Comparison of ENCODE assay signal across 20 cellular contexts in the genomic region with DNA sequence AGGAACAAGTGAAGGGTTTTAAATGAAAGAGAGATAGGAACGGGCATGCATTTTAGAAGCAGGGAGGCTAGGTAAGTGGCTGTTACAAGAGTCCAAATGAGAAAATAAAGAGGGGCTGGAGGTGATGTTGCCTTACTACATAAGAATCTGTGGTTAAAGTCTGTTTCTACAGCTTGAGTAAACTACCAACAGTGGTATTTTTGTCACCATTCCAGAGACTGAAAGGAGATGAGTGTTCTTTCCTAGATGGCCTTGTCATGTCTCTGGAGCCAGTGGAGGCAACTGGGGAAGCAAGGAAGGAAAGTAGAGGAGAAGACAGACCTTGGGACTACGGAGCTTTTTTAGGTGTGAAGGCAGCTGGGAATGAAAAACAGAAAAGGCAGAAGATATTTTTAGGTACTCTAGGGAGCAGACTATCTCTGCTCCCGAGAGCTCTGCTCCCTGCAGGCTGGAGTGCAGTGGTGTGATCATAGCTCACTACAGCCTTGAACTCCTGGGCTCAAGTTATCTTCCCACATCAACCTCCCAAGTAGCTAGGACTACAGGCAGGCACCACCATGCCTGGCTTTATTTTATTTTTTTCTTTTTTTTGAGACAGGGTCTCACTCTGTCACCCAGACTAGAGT. TPM values are rescaled to one million over a fixed set of nuclear protein-coding genes. Genes with fewer than 3 reads are reported as not detected.
A peak's percentile ranks its signal among the peaks of the same experiment; 100 is the strongest.
DNase-seq lines count a peak whose midpoint lies in the region; ATAC-seq, FAIRE-seq and TF ChIP-seq lines count a peak whose summit lies in the region.
"Had no signal": no experiment of that assay in that cellular context is flagged by ENCODE, and none has a peak within 500 bp of the region (broad histone marks: within the 10 kb centered on the region; RNA-seq: fewer than 3 reads in every experiment).

No MANE protein-coding gene starts in this region.

- H3K4me2 ChIP-seq in HepG2 (ENCODE audit: low read depth, low read length): no peak overlapping the region
- H3K4me2 ChIP-seq: SK-N-SH had no signal

- H3K36me3 ChIP-seq in HepG2 (replicated peaks in 1 of 2; ENCODE audit: control insufficient read depth in 1 of 2, insufficient read depth in 2 of 2, low read length in 2 of 2): peaks cover 12 to 48% of the 10 kb centered on the region in 2 experiments; a peak in 4 of 5 replicates
- peaks cover 0 to 35% (median 13%) of the 10 kb centered on the region in 4 donors for H3K36me3 ChIP-seq in right lobe of liver
- H3K36me3 ChIP-seq in MG63: peaks cover 44% of the 10 kb centered on the region
- H3K36me3 ChIP-seq in sigmoid colon: peaks cover 7 to 36% (median 17%) of the 10 kb centered on the region in 4 donors

- CTCF ChIA-PET in HepG2 (lab: Yijun Ruan, JAX; ENCODE audit: low intra/inter-chr PET ratio, low total read pairs): no interaction called here

- H3K27ac ChIP-seq in HepG2 (ENCODE audit: extremely low read length, insufficient read depth, low read length) (no peak overlapping the region), right lobe of liver (no peak overlapping the region), sigmoid colon (no peak overlapping the region)
- H3K27ac ChIP-seq: prostate gland had no signal

- no peaks in the 10 kb centered on the region for H3K27me3 ChIP-seq in HepG2 (ENCODE audit: control insufficient read depth in 1 of 2, insufficient read depth in 2 of 2, low read length in 2 of 2)
- no peaks in the 10 kb centered on the region for H3K27me3 ChIP-seq in right lobe of liver
- H3K27me3 ChIP-seq in MG63: no peaks in the 10 kb centered on the region
- H3K27me3 ChIP-seq in sigmoid colon: no peaks in the 10 kb centered on the region
- H3K27me3 ChIP-seq: BE2C had no signal

- no peak for ATAC-seq in HepG2
- no peak for ATAC-seq in right lobe of liver
- no peak for ATAC-seq in effector memory CD8-positive, alpha-beta T cell (replicated peaks)
- no peak for ATAC-seq in GM18505 (IDR thresholded peaks at IDR 0.05; ENCODE audit: unreplicated experiment)

- TF ChIP-seq POLR2A in HepG2 (IDR thresholded peaks at IDR 0.05; ENCODE audit: insufficient read depth in 1 of 2, low read depth in 2 of 2, low read length in 2 of 2) (no peak), right lobe of liver (IDR thresholded peaks at IDR 0.05) (no peak), GM18505 (IDR thresholded peaks at IDR 0.05; ENCODE audit: borderline replicate concordance, extremely low read depth, insufficient read depth, insufficient read length) (no peak), sigmoid colon (IDR thresholded peaks at IDR 0.05) (no peak)

- BruUV-seq in HepG2 (replicated peaks; lab: Mats Ljungman, UMichigan): TSS peak; percentile 43

- H3K4me3 Mint-ChIP-seq in IgD-negative memory B cell: no peak overlapping the region
- no peak overlapping the region for H3K4me3 Mint-ChIP-seq in effector memory CD8-positive, alpha-beta T cell
- H3K4me3 Mint-ChIP-seq: brain had no signal

- H3K79me2 ChIP-seq in HepG2 (ENCODE audit: insufficient read depth, low read length): peaks cover 66% of the 10 kb centered on the region

- H3K4me3 ChIP-seq in HepG2 (replicated peaks in 1 of 3; ENCODE audit: insufficient read depth in 1 of 3, low read depth in 2 of 3, low read length in 3 of 3): no peak overlapping the region
- no peak overlapping the region for H3K4me3 ChIP-seq in right lobe of liver
- H3K4me3 ChIP-seq in MG63: no peak overlapping the region
- no peak overlapping the region for H3K4me3 ChIP-seq in sigmoid colon
- H3K4me3 ChIP-seq: prostate gland had no signal

- DNase-seq in HepG2 (ENCODE audit: low spot score): no peak
- DNase-seq in right lobe of liver: no peak
- DNase-seq in effector memory CD8-positive, alpha-beta T cell: no peak
- no peak for DNase-seq in MG63
- no peak for DNase-seq in NK-92 (lab: John Stamatoyannopoulos, UW; ENCODE audit: unreplicated experiment)
- DNase-seq in sigmoid colon: no peak
- DNase-seq: activated effector memory CD4-positive, alpha-beta T cell treated with anti-CD3 and anti-CD28 coated beads, Interleukin-2, amount 50 U/mL, for 16 hours; BE2C; DMS53; effector CD4-positive, alpha-beta T cell; hippocampal formation; NCI-H1694 treated with DMSO at 0.1 percent for 48 hours; SK-N-SH; stimulated activated CD4-positive, alpha-beta T cell treated with anti-CD3 and anti-CD28 coated beads, Interleukin-15, amount 100 ng/mL, for 24 hours had no signal

- FAIRE-seq in HepG2 (lab: Jason Lieb, UNC): no peak

- TF ChIP-seq CTCF in HepG2 (CRISPR knock-in tag; IDR thresholded peaks at IDR 0.05) (no peak), right lobe of liver (IDR thresholded peaks at IDR 0.05) (no peak), sigmoid colon (IDR thresholded peaks at IDR 0.05) (no peak)

- 93% methylated on average over 3 of the region's 3 CpGs for WGBS in HepG2 (ENCODE audit: low lambda C conversion rate)
- WGBS in right lobe of liver (ENCODE audit: insufficient coverage, low coverage, low lambda C conversion rate, missing lambda C conversion rate): 85% methylated on average over 2 of the region's 3 CpGs
- WGBS in sigmoid colon, 2 donors: 93 to 94% methylated on average over 3 of the region's 3 CpGs

- no peaks in the 10 kb centered on the region for H3K9me3 Mint-ChIP-seq in IgD-negative memory B cell
- H3K9me3 Mint-ChIP-seq in effector memory CD8-positive, alpha-beta T cell: no peaks in the 10 kb centered on the region

- no peak for TF ChIP-seq RAD21 in HepG2 (CRISPR knock-in tag; IDR thresholded peaks at IDR 0.05)

- no peak overlapping the region for H2AFZ ChIP-seq in HepG2 (ENCODE audit: low read length)

- TF ChIP-seq EP300 in HepG2 (IDR thresholded peaks at IDR 0.05; ENCODE audit: low read depth in 2 of 2, low read length in 2 of 2) (no peak), HepG2 (CRISPR knock-in tag; IDR thresholded peaks at IDR 0.05; ENCODE audit: borderline replicate concordance) (no peak), sigmoid colon (IDR thresholded peaks at IDR 0.05) (no peak)

- H3K9ac ChIP-seq in HepG2 (ENCODE audit: insufficient read depth, low read depth, low read length): no peak overlapping the region
- H3K9ac ChIP-seq: SK-N-SH had no signal

- peak overlapping the region in 2 of 3 donors; percentile 29 to 48 for H3K27ac Mint-ChIP-seq in IgD-negative memory B cell
- peak overlapping the region; percentile 1 to 17 for H3K27ac Mint-ChIP-seq in effector memory CD8-positive, alpha-beta T cell
- H3K27ac Mint-ChIP-seq: brain had no signal

- POLR2A ChIA-PET in HepG2 (lab: Yijun Ruan, JAX): interaction anchor here (1.3 to 2.4 kb wide), 2 partner anchors 12 to 18 kb away, joined by 4 to 8 read pairs; a partner anchor contains a TSS

- H3K9me3 ChIP-seq in HepG2 (ENCODE audit: low read length) (no peaks in the 10 kb centered on the region), right lobe of liver (no peaks in the 10 kb centered on the region), MG63 (peaks cover 4% of the 10 kb centered on the region), sigmoid colon (no peaks in the 10 kb centered on the region)
- H3K9me3 ChIP-seq: BE2C, prostate gland had no signal

- peaks cover 5% of the 10 kb centered on the region for H3K36me3 Mint-ChIP-seq in IgD-negative memory B cell
- peaks cover 55% of the 10 kb centered on the region for H3K36me3 Mint-ChIP-seq in effector memory CD8-positive, alpha-beta T cell (ENCODE audit: insufficient read depth)

- H3K27me3 Mint-ChIP-seq in IgD-negative memory B cell: no peaks in the 10 kb centered on the region
- no peaks in the 10 kb centered on the region for H3K27me3 Mint-ChIP-seq in effector memory CD8-positive, alpha-beta T cell
- H3K27me3 Mint-ChIP-seq: brain had no signal

- H3K4me1 ChIP-seq in HepG2 (ENCODE audit: insufficient read depth, low read length) (peaks cover 40% of the 10 kb centered on the region), right lobe of liver (peaks cover 0 to 11% (median 2%) of the 10 kb centered on the region in 4 donors), sigmoid colon (peaks cover 0 to under 1% (median 0%) of the 10 kb centered on the region in 4 donors)
- H3K4me1 ChIP-seq: BE2C had no signal

- H3K4me1 Mint-ChIP-seq in IgD-negative memory B cell: peaks cover 28 to 33% (median 32%) of the 10 kb centered on the region in 3 donors
- H3K4me1 Mint-ChIP-seq in effector memory CD8-positive, alpha-beta T cell (ENCODE audit: low read depth in 2 of 2): peaks cover 35 to 61% of the 10 kb centered on the region in 2 donors
- H3K4me1 Mint-ChIP-seq: brain had no signal

- in situ Hi-C loops in HepG2 (cut with HindIII; ENCODE audit: extremely low pct_ligation_motif_present, low pct_unique_long_range_greater_than_20kb): no loop called here

- intact Hi-C loops in HepG2 (cut with micrococcal nuclease; ENCODE audit: unreplicated experiment): no loop called here
- intact Hi-C loops in right lobe of liver (cut with DNase I): loop anchor here in 1 of 2 donors (10.0 kb wide), 1 partner anchor 69 kb away; no protein-coding TSS in a partner anchor
- intact Hi-C loops in sigmoid colon (cut with DNase I): no loop called here

- no peaks in the 10 kb centered on the region for H4K20me1 ChIP-seq in HepG2 (ENCODE audit: insufficient read depth, low read length)

RNA-seq across cellular contexts. Expression of a gene that starts 12.2 kb away (rescaled TPM):
- total RNA-seq in HepG2 (2016; rRNA removed; fragmentation: Illumina TruSeq; extraction: Trizol): 93.5 and 109 TPM in 2 replicates
- total RNA-seq in HepG2 (2016; cell fraction: cytosol; rRNA removed; fragmentation: Illumina TruSeq; extraction: Trizol; ENCODE audit: low read depth): 18.6 and 19.6 TPM in 2 replicates
- total RNA-seq in HepG2 (2016; cell fraction: insoluble cytoplasmic fraction; rRNA removed; fragmentation: Illumina TruSeq; extraction: Trizol): 97.8 and 111 TPM in 2 replicates
- total RNA-seq in HepG2 (2016; cell fraction: membrane; rRNA removed; fragmentation: Illumina TruSeq; extraction: Trizol): 26.5 and 28.5 TPM in 2 replicates
- total RNA-seq in HepG2 (2016; cell fraction: nucleus; rRNA removed; fragmentation: Illumina TruSeq; extraction: Trizol): 69.7 and 73.3 TPM in 2 replicates
- 189 and 190 TPM in 2 replicates for polyA plus RNA-seq in HepG2 (2011; rRNA removed)
- polyA plus RNA-seq in HepG2 (2011; cell fraction: cytosol; rRNA removed): 126 and 169 TPM in 2 replicates
- 278 and 321 TPM in 2 replicates for polyA plus RNA-seq in HepG2 (2011; cell fraction: nucleus; rRNA removed)
- 146 and 207 TPM in 2 replicates for polyA plus RNA-seq in HepG2 (2012)
- polyA plus RNA-seq in HepG2 (2016; cell fraction: cytosol; fragmentation: Illumina TruSeq; extraction: Trizol; ENCODE audit: low read depth): 9.8 and 9.9 TPM in 2 replicates
- 105 and 112 TPM in 2 replicates for polyA plus RNA-seq in HepG2 (2016; cell fraction: insoluble cytoplasmic fraction; fragmentation: Illumina TruSeq; extraction: Trizol; ENCODE audit: low read depth)
- polyA plus RNA-seq in HepG2 (2016; cell fraction: membrane; fragmentation: Illumina TruSeq; extraction: Trizol; ENCODE audit: low read depth): 15.6 and 18.2 TPM in 2 replicates
- 128 and 133 TPM in 2 replicates for polyA plus RNA-seq in HepG2 (2016; cell fraction: nucleus; fragmentation: Illumina TruSeq; extraction: Trizol; ENCODE audit: insufficient read depth, low read depth)
- 165 and 166 TPM in 2 replicates for polyA minus RNA-seq in HepG2 (2011; rRNA and poly(A)+ RNA removed; ENCODE audit: low replicate concordance)
- polyA minus RNA-seq in HepG2 (2011; cell fraction: cytosol; rRNA and poly(A)+ RNA removed): 54.2 and 56.9 TPM in 2 replicates
- 145 and 189 TPM in 2 replicates for polyA minus RNA-seq in HepG2 (2011; cell fraction: nucleus; rRNA and poly(A)+ RNA removed)
- 10 to 100 TPM; 24.0 to 40.6 (median 32.4) TPM for total RNA-seq in right lobe of liver
- 183 TPM for polyA plus RNA-seq in IgD-negative memory B cell
- 88.0 and 98.3 TPM in 2 replicates for total RNA-seq in MG63 (2014; rRNA removed; shearing (Covaris generic); ENCODE audit: low replicate concordance)
- total RNA-seq in sigmoid colon: 10 to 100 TPM; 47.1 to 68.0 (median 55.6) TPM
- 100 to 1,000 TPM; 163 to 215 (median 180) TPM for polyA plus RNA-seq in sigmoid colon

RNA-seq across cellular contexts. Expression of a gene that starts 31.9 kb away (rescaled TPM):
- total RNA-seq in HepG2 (2016; rRNA removed; fragmentation: Illumina TruSeq; extraction: Trizol) (81.9 and 85.1 TPM in 2 replicates), right lobe of liver (10 to 100 TPM in 5 of 6 experiments, 1 to 10 TPM in 1; 10.0 to 24.4 (median 14.2) TPM), sigmoid colon (1 to 10 TPM; 4.1 to 9.7 (median 6.6) TPM)
- 39.3 and 48.2 TPM in 2 replicates for total RNA-seq in HepG2 (2016; cell fraction: cytosol; rRNA removed; fragmentation: Illumina TruSeq; extraction: Trizol; ENCODE audit: low read depth)
- total RNA-seq in HepG2 (2016; cell fraction: insoluble cytoplasmic fraction; rRNA removed; fragmentation: Illumina TruSeq; extraction: Trizol): 79.9 and 80.4 TPM in 2 replicates
- total RNA-seq in HepG2 (2016; cell fraction: membrane; rRNA removed; fragmentation: Illumina TruSeq; extraction: Trizol): 99.4 and 121 TPM in 2 replicates
- 41.2 and 48.0 TPM in 2 replicates for total RNA-seq in HepG2 (2016; cell fraction: nucleus; rRNA removed; fragmentation: Illumina TruSeq; extraction: Trizol)
- polyA plus RNA-seq in HepG2 (2011; rRNA removed) (134 and 155 TPM in 2 replicates), IgD-negative memory B cell (219 TPM), sigmoid colon (100 to 1,000 TPM; 120 to 158 (median 141) TPM)
- polyA plus RNA-seq in HepG2 (2011; cell fraction: cytosol; rRNA removed): 175 and 198 TPM in 2 replicates
- polyA plus RNA-seq in HepG2 (2011; cell fraction: nucleus; rRNA removed): 42.9 and 54.2 TPM in 2 replicates
- 93.4 and 110 TPM in 2 replicates for polyA plus RNA-seq in HepG2 (2012)
- 130 and 155 TPM in 2 replicates for polyA plus RNA-seq in HepG2 (2016; cell fraction: cytosol; fragmentation: Illumina TruSeq; extraction: Trizol; ENCODE audit: low read depth)
- polyA plus RNA-seq in HepG2 (2016; cell fraction: insoluble cytoplasmic fraction; fragmentation: Illumina TruSeq; extraction: Trizol; ENCODE audit: low read depth): 249 and 301 TPM in 2 replicates
- 253 and 267 TPM in 2 replicates for polyA plus RNA-seq in HepG2 (2016; cell fraction: membrane; fragmentation: Illumina TruSeq; extraction: Trizol; ENCODE audit: low read depth)
- 142 and 146 TPM in 2 replicates for polyA plus RNA-seq in HepG2 (2016; cell fraction: nucleus; fragmentation: Illumina TruSeq; extraction: Trizol; ENCODE audit: insufficient read depth, low read depth)
- polyA minus RNA-seq in HepG2 (2011; rRNA and poly(A)+ RNA removed; ENCODE audit: low replicate concordance): 31.7 and 183 TPM in 2 replicates
- polyA minus RNA-seq in HepG2 (2011; cell fraction: cytosol; rRNA and poly(A)+ RNA removed): 56.3 and 59.3 TPM in 2 replicates
- 34.6 and 44.4 TPM in 2 replicates for polyA minus RNA-seq in HepG2 (2011; cell fraction: nucleus; rRNA and poly(A)+ RNA removed)
- total RNA-seq in MG63 (2014; rRNA removed; shearing (Covaris generic); ENCODE audit: low replicate concordance): 12.6 and 19.1 TPM in 2 replicates

RNA-seq across cellular contexts. Expression of a gene that starts 53.0 kb away (rescaled TPM):
- 0.83 and 0.93 TPM in 2 replicates for total RNA-seq in HepG2 (2016; rRNA removed; fragmentation: Illumina TruSeq; extraction: Trizol)
- 0.30 TPM in 1 of 2 replicates, not detected in the other for total RNA-seq in HepG2 (2016; cell fraction: cytosol; rRNA removed; fragmentation: Illumina TruSeq; extraction: Trizol; ENCODE audit: low read depth)
- total RNA-seq in HepG2 (2016; cell fraction: insoluble cytoplasmic fraction; rRNA removed; fragmentation: Illumina TruSeq; extraction: Trizol): 0.54 and 0.61 TPM in 2 replicates
- 0.31 and 0.40 TPM in 2 replicates for total RNA-seq in HepG2 (2016; cell fraction: membrane; rRNA removed; fragmentation: Illumina TruSeq; extraction: Trizol)
- total RNA-seq in HepG2 (2016; cell fraction: nucleus; rRNA removed; fragmentation: Illumina TruSeq; extraction: Trizol): 0.40 and 1.3 TPM in 2 replicates
- polyA plus RNA-seq in HepG2 (2011; rRNA removed): 1.8 and 3.1 TPM in 2 replicates
- polyA plus RNA-seq in HepG2 (2011; cell fraction: cytosol; rRNA removed): 1.6 and 2.2 TPM in 2 replicates
- polyA plus RNA-seq in HepG2 (2011; cell fraction: nucleus; rRNA removed): 5.1 and 6.4 TPM in 2 replicates
- 1.2 and 1.3 TPM in 2 replicates for polyA plus RNA-seq in HepG2 (2012)
- polyA plus RNA-seq in HepG2 (2016; cell fraction: cytosol; fragmentation: Illumina TruSeq; extraction: Trizol; ENCODE audit: low read depth): 0.06 and 0.08 TPM in 2 replicates
- 0.60 and 0.75 TPM in 2 replicates for polyA plus RNA-seq in HepG2 (2016; cell fraction: insoluble cytoplasmic fraction; fragmentation: Illumina TruSeq; extraction: Trizol; ENCODE audit: low read depth)
- polyA plus RNA-seq in HepG2 (2016; cell fraction: membrane; fragmentation: Illumina TruSeq; extraction: Trizol; ENCODE audit: low read depth): 0.17 and 0.27 TPM in 2 replicates
- 0.71 and 1.1 TPM in 2 replicates for polyA plus RNA-seq in HepG2 (2016; cell fraction: nucleus; fragmentation: Illumina TruSeq; extraction: Trizol; ENCODE audit: insufficient read depth, low read depth)
- polyA minus RNA-seq in HepG2 (2011; rRNA and poly(A)+ RNA removed; ENCODE audit: low replicate concordance): 0.42 and 2.6 TPM in 2 replicates
- 1.2 and 1.3 TPM in 2 replicates for polyA minus RNA-seq in HepG2 (2011; cell fraction: cytosol; rRNA and poly(A)+ RNA removed)
- polyA minus RNA-seq in HepG2 (2011; cell fraction: nucleus; rRNA and poly(A)+ RNA removed): 0.75 and 2.3 TPM in 2 replicates
- total RNA-seq in right lobe of liver: 1 to 10 TPM in 4 of 6 experiments, under 1 TPM in 2; 0.73 to 1.7 (median 1.1) TPM
- 80.5 TPM for polyA plus RNA-seq in IgD-negative memory B cell
- total RNA-seq in MG63 (2014; rRNA removed; shearing (Covaris generic); ENCODE audit: low replicate concordance): not detected in 2 replicates
- total RNA-seq in sigmoid colon: under 1 TPM in 3 of 4 donors, not detected in 1; 0.36 to 0.81 (median 0.49) TPM
- 10 to 100 TPM in 1 of 3 donors, 1 to 10 TPM in 1, under 1 TPM in 1; 0.92 to 37.3 (median 1.8) TPM for polyA plus RNA-seq in sigmoid colon
- total RNA-seq: LHCN-M2, NCI-H460 had no signal
- polyA plus RNA-seq: SK-N-SH had no signal

RNA-seq across cellular contexts. Expression of a gene that starts 57.1 kb away (rescaled TPM):
- total RNA-seq in HepG2 (2016; rRNA removed; fragmentation: Illumina TruSeq; extraction: Trizol) (0.15 and 0.45 TPM in 2 replicates), right lobe of liver (1 to 10 TPM; 1.3 to 9.4 (median 5.2) TPM), sigmoid colon (1 to 10 TPM in 2 of 4 donors, under 1 TPM in 1, not detected in 1; 0.71 to 3.0 (median 2.2) TPM)
- total RNA-seq in HepG2 (2016; cell fraction: cytosol; rRNA removed; fragmentation: Illumina TruSeq; extraction: Trizol; ENCODE audit: low read depth): 0.30 TPM in 1 of 2 replicates, not detected in the other
- 0.28 TPM in 1 of 2 replicates, not detected in the other for total RNA-seq in HepG2 (2016; cell fraction: insoluble cytoplasmic fraction; rRNA removed; fragmentation: Illumina TruSeq; extraction: Trizol)
- 0.31 and 0.65 TPM in 2 replicates for total RNA-seq in HepG2 (2016; cell fraction: membrane; rRNA removed; fragmentation: Illumina TruSeq; extraction: Trizol)
- total RNA-seq in HepG2 (2016; cell fraction: nucleus; rRNA removed; fragmentation: Illumina TruSeq; extraction: Trizol): 0.41 TPM in 1 of 2 replicates, not detected in the other
- polyA plus RNA-seq in HepG2 (2011; rRNA removed) (0.70 and 1.1 TPM in 2 replicates), IgD-negative memory B cell (not detected), sigmoid colon (1 to 10 TPM; 3.0 to 9.0 (median 3.6) TPM)
- 0.67 and 1.1 TPM in 2 replicates for polyA plus RNA-seq in HepG2 (2011; cell fraction: cytosol; rRNA removed)
- polyA plus RNA-seq in HepG2 (2011; cell fraction: nucleus; rRNA removed): 0.51 and 0.55 TPM in 2 replicates
- polyA plus RNA-seq in HepG2 (2012): 0.94 and 1.4 TPM in 2 replicates
- polyA plus RNA-seq in HepG2 (2016; cell fraction: cytosol; fragmentation: Illumina TruSeq; extraction: Trizol; ENCODE audit: low read depth): 0.37 and 0.38 TPM in 2 replicates
- 0.44 and 0.56 TPM in 2 replicates for polyA plus RNA-seq in HepG2 (2016; cell fraction: insoluble cytoplasmic fraction; fragmentation: Illumina TruSeq; extraction: Trizol; ENCODE audit: low read depth)
- polyA plus RNA-seq in HepG2 (2016; cell fraction: membrane; fragmentation: Illumina TruSeq; extraction: Trizol; ENCODE audit: low read depth): 0.42 and 0.56 TPM in 2 replicates
- 0.89 TPM in 1 of 2 replicates, not detected in the other for polyA plus RNA-seq in HepG2 (2016; cell fraction: nucleus; fragmentation: Illumina TruSeq; extraction: Trizol; ENCODE audit: insufficient read depth, low read depth)
- polyA minus RNA-seq in HepG2 (2011; rRNA and poly(A)+ RNA removed; ENCODE audit: low replicate concordance): 0.44 and 1.3 TPM in 2 replicates
- 0.70 TPM in 1 of 2 replicates, not detected in the other for polyA minus RNA-seq in HepG2 (2011; cell fraction: cytosol; rRNA and poly(A)+ RNA removed)
- polyA minus RNA-seq in HepG2 (2011; cell fraction: nucleus; rRNA and poly(A)+ RNA removed): not detected in 2 replicates
- 0.30 TPM in 1 of 2 replicates, not detected in the other for total RNA-seq in MG63 (2014; rRNA removed; shearing (Covaris generic); ENCODE audit: low replicate concordance)
- total RNA-seq: NCI-H460 had no signal

RNA-seq across cellular contexts. Expression of a gene that starts 58.2 kb away (rescaled TPM):
- total RNA-seq in HepG2 (2016; rRNA removed; fragmentation: Illumina TruSeq; extraction: Trizol) (0.31 and 3.2 TPM in 2 replicates), right lobe of liver (1 to 10 TPM; 1.3 to 7.8 (median 5.3) TPM), sigmoid colon (10 to 100 TPM in 1 of 4 donors, 1 to 10 TPM in 3; 3.5 to 13.8 (median 5.6) TPM)
- total RNA-seq in HepG2 (2016; cell fraction: cytosol; rRNA removed; fragmentation: Illumina TruSeq; extraction: Trizol; ENCODE audit: low read depth): 0.71 TPM in 1 of 2 replicates, not detected in the other
- 0.46 and 3.1 TPM in 2 replicates for total RNA-seq in HepG2 (2016; cell fraction: insoluble cytoplasmic fraction; rRNA removed; fragmentation: Illumina TruSeq; extraction: Trizol)
- 0.12 and 0.65 TPM in 2 replicates for total RNA-seq in HepG2 (2016; cell fraction: membrane; rRNA removed; fragmentation: Illumina TruSeq; extraction: Trizol)
- total RNA-seq in HepG2 (2016; cell fraction: nucleus; rRNA removed; fragmentation: Illumina TruSeq; extraction: Trizol): 3.2 and 5.0 TPM in 2 replicates
- polyA plus RNA-seq in HepG2 (2011; rRNA removed) (17.6 and 21.8 TPM in 2 replicates), IgD-negative memory B cell (1.7 TPM), sigmoid colon (1 to 10 TPM in 2 of 3 donors, under 1 TPM in 1; 0.60 to 7.5 (median 1.2) TPM)
- 2.4 and 5.1 TPM in 2 replicates for polyA plus RNA-seq in HepG2 (2011; cell fraction: cytosol; rRNA removed)
- 142 and 179 TPM in 2 replicates for polyA plus RNA-seq in HepG2 (2011; cell fraction: nucleus; rRNA removed)
- 7.7 and 16.0 TPM in 2 replicates for polyA plus RNA-seq in HepG2 (2012)
- polyA plus RNA-seq in HepG2 (2016; cell fraction: cytosol; fragmentation: Illumina TruSeq; extraction: Trizol; ENCODE audit: low read depth): 0.22 and 0.24 TPM in 2 replicates
- polyA plus RNA-seq in HepG2 (2016; cell fraction: insoluble cytoplasmic fraction; fragmentation: Illumina TruSeq; extraction: Trizol; ENCODE audit: low read depth): 0.81 and 0.98 TPM in 2 replicates
- polyA plus RNA-seq in HepG2 (2016; cell fraction: membrane; fragmentation: Illumina TruSeq; extraction: Trizol; ENCODE audit: low read depth): 0.13 and 0.55 TPM in 2 replicates
- polyA plus RNA-seq in HepG2 (2016; cell fraction: nucleus; fragmentation: Illumina TruSeq; extraction: Trizol; ENCODE audit: insufficient read depth, low read depth): 26.3 and 28.4 TPM in 2 replicates
- 6.1 and 8.3 TPM in 2 replicates for polyA minus RNA-seq in HepG2 (2011; rRNA and poly(A)+ RNA removed; ENCODE audit: low replicate concordance)
- polyA minus RNA-seq in HepG2 (2011; cell fraction: cytosol; rRNA and poly(A)+ RNA removed): 1.3 and 1.8 TPM in 2 replicates
- polyA minus RNA-seq in HepG2 (2011; cell fraction: nucleus; rRNA and poly(A)+ RNA removed): 16.6 and 17.9 TPM in 2 replicates
- total RNA-seq in MG63 (2014; rRNA removed; shearing (Covaris generic); ENCODE audit: low replicate concordance): 0.10 TPM in 1 of 2 replicates, not detected in the other
